ENCODE assay signal across 1 cellular context in genomic region chr1:28537457-28538199, GRCh38.
TF ChIP-seq lines count a peak whose summit lies in the region.

No MANE protein-coding gene starts in this region.

TF ChIP-seq in SK-N-SH, 30 proteins besides CTCF, POLR2A, EP300 and RAD21:
- no peak for TF ChIP-seq JUND (IDR thresholded peaks at IDR 0.05)
- TF ChIP-seq GATA2 (CRISPR knock-in tag; IDR thresholded peaks at IDR 0.05): peak; percentile 64
- no peak for TF ChIP-seq RCOR1 (IDR thresholded peaks at IDR 0.05; ENCODE audit: low read length)
- TF ChIP-seq USF1 (IDR thresholded peaks at IDR 0.05; ENCODE audit: borderline replicate concordance, low read depth): no peak
- no peak for TF ChIP-seq TAF1 (IDR thresholded peaks at IDR 0.05; ENCODE audit: borderline replicate concordance, low read depth, low read length)
- TF ChIP-seq FOSL2 (IDR thresholded peaks at IDR 0.05; ENCODE audit: borderline replicate concordance, low read depth): no peak
- no peak for TF ChIP-seq PBX3 (IDR thresholded peaks at IDR 0.05)
- no peak for TF ChIP-seq IRF3 (IDR thresholded peaks at IDR 0.05; ENCODE audit: low read depth, low read length)
